Comparison of ENCODE assay signal across 12 cellular contexts in the genomic region with DNA sequence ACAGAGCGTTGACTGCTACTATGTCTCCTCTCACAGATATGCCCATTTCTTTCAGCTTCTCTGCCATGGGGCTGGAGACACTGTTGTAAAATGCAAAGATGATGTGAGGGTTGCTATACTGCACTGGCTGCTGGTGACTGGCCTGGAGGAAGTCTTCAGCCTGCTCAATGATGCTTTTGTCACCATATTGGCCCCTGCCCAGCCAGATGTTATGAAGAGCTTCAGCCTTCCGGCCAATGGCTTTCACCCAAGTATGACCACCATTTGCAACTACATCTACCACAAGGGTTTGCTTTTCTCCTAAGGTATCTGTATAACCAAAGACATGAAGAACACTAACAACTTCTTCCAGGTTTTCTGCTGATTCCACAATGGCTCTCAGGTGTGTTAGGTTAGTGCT. TPM values are rescaled to one million over a fixed set of nuclear protein-coding genes. Genes with fewer than 3 reads are reported as not detected.
A peak's percentile ranks its signal among the peaks of the same experiment; 100 is the strongest.
DNase-seq lines count a peak whose midpoint lies in the region; ATAC-seq, FAIRE-seq and TF ChIP-seq lines count a peak whose summit lies in the region.
"Had no signal": no experiment of that assay in that cellular context is flagged by ENCODE, and none has a peak within 500 bp of the region (broad histone marks: within the 10 kb centered on the region; RNA-seq: fewer than 3 reads in every experiment).

No MANE protein-coding gene starts in this region.

- H2AK5ac ChIP-seq in IMR-90 (ENCODE audit: low read depth, low read length): no peak overlapping the region; the same call in 1 of the 2 replicates

- DNase-seq in IMR-90 (no peak), GM12878 (ENCODE audit: low read depth, low spot score) (no peak), foreskin fibroblast (no peak), G401 (ENCODE audit: low spot score) (no peak), H7 (no peak), GM10266 (ENCODE audit: extremely low spot score) (no peak)
- no peak for DNase-seq in naive thymus-derived CD8-positive, alpha-beta T cell
- DNase-seq: activated naive CD4-positive, alpha-beta T cell treated with anti-CD3 and anti-CD28 coated beads for 36 hours; NCI-H446 treated with DMSO at 0.1 percent for 48 hours; SIG-M5 had no signal

- H3K9ac ChIP-seq in BLaER1 treated with 17β-estradiol and CSF1 and Interleukin-3, amounts not matched to agents 10 nM and 100 nM: no peak overlapping the region; a peak in 1 of 22 replicates
- H3K9ac ChIP-seq in IMR-90 (ENCODE audit: low read depth, low read length): no peak overlapping the region
- H3K9ac ChIP-seq in GM12878 (ENCODE audit: control insufficient read depth, insufficient read depth, low read length): no peak overlapping the region

- RAD21 ChIA-PET in GM12878 (lab: Charles Lee; ENCODE audit: unreplicated experiment): interaction anchor here (0.7 to 1.2 kb wide), 4 partner anchors 14 to 672 kb away, joined by 3 to 6 read pairs (median 4); partner anchors contain the start of genes MRPL32, PSMA2 and STK17A

- H3K56ac ChIP-seq in IMR-90 (ENCODE audit: extremely low read depth, insufficient read depth, low read length): no peak overlapping the region

- peak overlapping the region in 1 of 10 experiments; percentile 88; a peak in 1 of 20 replicates for H3K4me3 ChIP-seq in BLaER1 treated with 17β-estradiol and CSF1 and Interleukin-3, amounts not matched to agents 10 nM and 100 nM
- H3K4me3 ChIP-seq in IMR-90 (ENCODE audit: insufficient read depth, low read depth, low read length) (no peak overlapping the region), GM12878 (no peak overlapping the region), foreskin fibroblast (ENCODE audit: low read depth in 1 of 2, low read length in 2 of 2) (peak overlapping the region in 1 of 2 donors; percentile 85), H7 (ENCODE audit: insufficient read depth, low read depth, low read length) (no peak overlapping the region)

- no peak overlapping the region for H3K18ac ChIP-seq in IMR-90 (ENCODE audit: low read depth, low read length)

- TF ChIP-seq POLR2A in IMR-90 (IDR thresholded peaks at IDR 0.05; ENCODE audit: low read depth, low read length): no peak
- no peak for TF ChIP-seq POLR2A in GM12878 (IDR thresholded peaks at IDR 0.05; ENCODE audit: low read depth, low read length)

- H2BK5ac ChIP-seq in IMR-90 (ENCODE audit: low read depth, low read length, poor library complexity, severe bottlenecking): no peak overlapping the region

- no peaks in the 10 kb centered on the region for H3K27me3 ChIP-seq in BLaER1 treated with 17β-estradiol and CSF1 and Interleukin-3, amounts not matched to agents 10 nM and 100 nM
- H3K27me3 ChIP-seq in IMR-90 (ENCODE audit: control insufficient read depth, insufficient read depth, low read length) (no peaks in the 10 kb centered on the region), GM12878 (replicated peaks in 1 of 2; ENCODE audit: control insufficient read depth in 2 of 2, insufficient read depth in 2 of 2, low read length in 1 of 2) (no peaks in the 10 kb centered on the region), H7 (ENCODE audit: control insufficient read depth, insufficient read depth, low read length) (no peaks in the 10 kb centered on the region)

- no peak for ATAC-seq in IMR-90 (ENCODE audit: low read depth)
- no peak for ATAC-seq in GM12878
- ATAC-seq in naive thymus-derived CD8-positive, alpha-beta T cell: no peak
- ATAC-seq: activated CD4-positive, CD25-positive, alpha-beta regulatory T cell treated with anti-CD3 and anti-CD28 coated beads, Interleukin-2, amount 50 U/mL, for 24 hours had no signal

- peak overlapping the region in 1 of 2 experiments; percentile 36; a peak in 1 of 4 replicates for H4K8ac ChIP-seq in IMR-90 (ENCODE audit: low read depth in 2 of 2, low read length in 2 of 2)

- H3K23ac ChIP-seq in IMR-90 (ENCODE audit: low read depth, low read length): 0 out of 2 replicates have a peak overlapping the region, but pooled peaks have one; percentile 54

- FAIRE-seq in GM12878 (lab: Jason Lieb, UNC): no peak

- peaks cover 16 to 20% of the 10 kb centered on the region in 2 experiments for H3K79me1 ChIP-seq in IMR-90 (ENCODE audit: low read depth in 1 of 2, low read length in 2 of 2)

- H3K4me1 ChIP-seq in BLaER1 treated with 17β-estradiol and CSF1 and Interleukin-3, amounts not matched to agents 10 nM and 100 nM: peaks cover 14 to 44% (median 29%) of the 10 kb centered on the region in 10 experiments; a peak in 19 of 20 replicates
- H3K4me1 ChIP-seq in IMR-90 (ENCODE audit: control insufficient read depth, insufficient read depth, low read length): peaks cover 4% of the 10 kb centered on the region
- peaks cover 15% of the 10 kb centered on the region for H3K4me1 ChIP-seq in GM12878 (ENCODE audit: control insufficient read depth, insufficient read depth, low read length)

- H3K4me2 ChIP-seq in BLaER1 treated with 17β-estradiol and CSF1 and Interleukin-3, amounts not matched to agents 10 nM and 100 nM: peak overlapping the region; percentile 76 to 93 (median 89); a peak in 21 of 22 replicates
- H3K4me2 ChIP-seq in IMR-90 (ENCODE audit: low read depth, low read length) (no peak overlapping the region), GM12878 (ENCODE audit: control insufficient read depth, insufficient read depth) (peak overlapping the region; percentile 89)

- POLR2A ChIA-PET in IMR-90 (lab: Charles Lee; ENCODE audit: unreplicated experiment): no interaction called here
- POLR2A ChIA-PET in GM12878 (lab: Charles Lee): interaction anchor here (0.6 to 0.9 kb wide), 2 partner anchors 22 to 932 kb away, joined by 3 to 4 read pairs; partner anchors contain the start of genes MRPL32 and PSMA2
- POLR2A ChIA-PET in naive thymus-derived CD8-positive, alpha-beta T cell (lab: Charles Lee): interaction anchor here (1.7 to 3.3 kb wide), 2 partner anchors 22 kb away, joined by 6 to 10 read pairs; partner anchors contain the start of genes MRPL32 and PSMA2

- no peak overlapping the region for H4K91ac ChIP-seq in IMR-90 (ENCODE audit: insufficient read depth, low read depth, low read length)

- peaks cover 11% of the 10 kb centered on the region; the same call in 1 of the 2 replicates for H3K9me1 ChIP-seq in IMR-90 (ENCODE audit: insufficient read depth, low read length)

- TF ChIP-seq CTCF in IMR-90 (conservative IDR thresholded peaks at IDR 0.05; ENCODE audit: low read depth, low read length) (no peak), GM12878 (IDR thresholded peaks at IDR 0.05 in 2 of 3, conservative IDR thresholded peaks at IDR 0.05 in 1 of 3; ENCODE audit: control insufficient read depth in 2 of 3, extremely low read depth in 1 of 3, insufficient read depth in 1 of 3, low read depth in 3 of 3, low read length in 3 of 3) (no peak), foreskin fibroblast (IDR thresholded peaks at IDR 0.05; ENCODE audit: low read depth, low read length) (no peak), GM10266 (IDR thresholded peaks at IDR 0.05; ENCODE audit: control insufficient read depth, insufficient read depth, low read depth, missing control alignments) (no peak)

- H3K9me3 Mint-ChIP-seq in naive thymus-derived CD8-positive, alpha-beta T cell: no peaks in the 10 kb centered on the region
- H3K9me3 Mint-ChIP-seq: activated naive CD4-positive, alpha-beta T cell treated with anti-CD3 and anti-CD28 coated beads for 36 hours had no signal

- H3K14ac ChIP-seq in IMR-90 (replicated peaks; ENCODE audit: low read depth, low read length): no peak overlapping the region

- SMC1A ChIA-PET in GM12878 (lab: Charles Lee; ENCODE audit: uncharacterized antibody, unreplicated experiment): interaction anchor here (1.3 to 2.5 kb wide), 6 partner anchors 13 to 969 kb away, joined by 3 to 8 read pairs (median 5); partner anchors contain the start of genes MRPL32 and PSMA2

- intact Hi-C loops in IMR-90 (cut with micrococcal nuclease) (no loop called here), GM12878 (cut with micrococcal nuclease; ENCODE audit: unreplicated experiment) (no loop called here)

- peaks cover 0 to 22% (median 12%) of the 10 kb centered on the region in 11 experiments; a peak in 15 of 22 replicates for H3K36me3 ChIP-seq in BLaER1 treated with 17β-estradiol and CSF1 and Interleukin-3, amounts not matched to agents 10 nM and 100 nM
- peaks cover 3% of the 10 kb centered on the region for H3K36me3 ChIP-seq in IMR-90 (ENCODE audit: control insufficient read depth, insufficient read depth, low read length)
- no peaks in the 10 kb centered on the region; a peak in 1 of 4 replicates for H3K36me3 ChIP-seq in GM12878 (ENCODE audit: control insufficient read depth in 2 of 2, insufficient read depth in 2 of 2, low read length in 1 of 2)
- no peaks in the 10 kb centered on the region; the same call in 1 of the 2 replicates for H3K36me3 ChIP-seq in H7 (replicated peaks; ENCODE audit: control insufficient read depth, insufficient read depth, low read length)

- no peak overlapping the region for H2BK120ac ChIP-seq in IMR-90 (ENCODE audit: low read depth, low read length)

- peak overlapping the region in 6 of 10 donors; percentile 11 to 94 (median 39) for H3K27ac Mint-ChIP-seq in naive thymus-derived CD8-positive, alpha-beta T cell
- H3K27ac Mint-ChIP-seq: activated naive CD4-positive, alpha-beta T cell treated with anti-CD3 and anti-CD28 coated beads for 36 hours had no signal

- TF ChIP-seq EP300 in GM12878 (IDR thresholded peaks at IDR 0.05; ENCODE audit: borderline replicate concordance in 1 of 2, control insufficient read depth in 1 of 2, low read depth in 2 of 2, low read length in 2 of 2): no peak

- H3K27me3 Mint-ChIP-seq in naive thymus-derived CD8-positive, alpha-beta T cell: no peaks in the 10 kb centered on the region

- peak overlapping the region in 9 of 10 donors; percentile 14 to 96 (median 92) for H3K4me3 Mint-ChIP-seq in naive thymus-derived CD8-positive, alpha-beta T cell

- 100% methylated on average over 1 of the region's 2 CpGs; no CpG with 5 or more reads in 1 of the 2 experiments for WGBS in IMR-90 (ENCODE audit: extremely low coverage in 2 of 2, insufficient read length in 1 of 2), 2 experiments
- WGBS in GM12878 (ENCODE audit: insufficient coverage, insufficient replicate concordance, low lambda C conversion rate, missing lambda C conversion rate): 98% methylated on average over 2 of the region's 2 CpGs

- no peaks in the 10 kb centered on the region for H3K9me3 ChIP-seq in BLaER1 treated with 17β-estradiol and CSF1 and Interleukin-3, amounts not matched to agents 10 nM and 100 nM (replicated peaks in 1 of 11)
- H3K9me3 ChIP-seq in IMR-90 (ENCODE audit: control insufficient read depth, insufficient read depth, low read length): no peaks in the 10 kb centered on the region
- H3K9me3 ChIP-seq in GM12878 (replicated peaks; ENCODE audit: control insufficient read depth, insufficient read depth, low read length): no peaks in the 10 kb centered on the region

- peaks cover 0 to under 1% (median 0%) of the 10 kb centered on the region in 11 experiments; a peak in 1 of 22 replicates for H4K20me1 ChIP-seq in BLaER1 treated with 17β-estradiol and CSF1 and Interleukin-3, amounts not matched to agents 10 nM and 100 nM
- no peaks in the 10 kb centered on the region; the same call in 1 of the 2 replicates for H4K20me1 ChIP-seq in IMR-90 (ENCODE audit: insufficient read depth, low read length)
- H4K20me1 ChIP-seq in GM12878 (ENCODE audit: control insufficient read depth, insufficient read depth): no peaks in the 10 kb centered on the region

- no peak overlapping the region for H3K4ac ChIP-seq in IMR-90 (ENCODE audit: low read depth, low read length)

- dilution Hi-C loops in IMR-90 (cut with HindIII; ENCODE audit: low sequenced_read_pairs, unreplicated experiment): no loop called here

- CTCF ChIA-PET in IMR-90 (lab: Yijun Ruan, JAX) (interaction anchor here (1.0 kb wide), 1 partner anchor 18 kb away, joined by 3 read pairs; no protein-coding TSS in a partner anchor), GM12878 (lab: Yijun Ruan, JAX) (interaction anchor here (0.6 to 2.2 kb wide), 5 partner anchors 23 to 351 kb away, joined by 3 to 6 read pairs (median 3); no protein-coding TSS in a partner anchor)

- no peak overlapping the region for H3K27ac ChIP-seq in BLaER1 treated with 17β-estradiol and CSF1 and Interleukin-3, amounts not matched to agents 10 nM and 100 nM
- no peak overlapping the region for H3K27ac ChIP-seq in IMR-90 (ENCODE audit: insufficient read depth, low read length)
- no peak overlapping the region for H3K27ac ChIP-seq in GM12878 (ENCODE audit: control insufficient read depth, insufficient read depth)

- H2BK15ac ChIP-seq in IMR-90 (ENCODE audit: low read depth, low read length): no peak overlapping the region

- no peak overlapping the region for H2BK20ac ChIP-seq in IMR-90 (ENCODE audit: low read depth, low read length)

- no peak overlapping the region for H4K5ac ChIP-seq in IMR-90 (ENCODE audit: low read depth, low read length)

- H3K4me1 Mint-ChIP-seq in naive thymus-derived CD8-positive, alpha-beta T cell: peaks cover 37 to 73% (median 57%) of the 10 kb centered on the region in 4 donors

- BruUV-seq in IMR-90 (replicated peaks; lab: Mats Ljungman, UMichigan) (no TSS peak), GM12878 (replicated peaks; lab: Mats Ljungman, UMichigan) (no TSS peak)

- H2AFZ ChIP-seq in IMR-90 (replicated peaks; ENCODE audit: low read length, poor library complexity) (no peak overlapping the region), GM12878 (ENCODE audit: control insufficient read depth, low read depth, low read length) (no peak overlapping the region)

- TF ChIP-seq RAD21 in IMR-90 (IDR thresholded peaks at IDR 0.05; ENCODE audit: low read length) (no peak), GM12878 (IDR thresholded peaks at IDR 0.05; ENCODE audit: insufficient read depth, low read depth, low read length) (no peak)

- peaks cover 2% of the 10 kb centered on the region; the same call in 1 of the 2 replicates for H3K79me2 ChIP-seq in GM12878 (ENCODE audit: control insufficient read depth, insufficient read depth, low read length)

- in situ Hi-C loops in IMR-90 (cut with MboI; ENCODE audit: low sequenced_read_pairs): no loop called here
- in situ Hi-C loops in GM12878 (cut with MboI): no loop called here
- in situ Hi-C loops in G401 (cut with HindIII; ENCODE audit: low sequenced_read_pairs): no loop called here

- no peak overlapping the region for H2AK9ac ChIP-seq in IMR-90 (replicated peaks; ENCODE audit: low read depth, low read length, poor library complexity)

- peaks cover 0 to 3% (median 2%) of the 10 kb centered on the region in 3 donors for H3K36me3 Mint-ChIP-seq in naive thymus-derived CD8-positive, alpha-beta T cell

RNA-seq across cellular contexts. Expression of gene C7orf25, which starts 1.6 kb away (rescaled TPM):
- total RNA-seq in IMR-90 (2012; rRNA removed) (6.1 and 8.9 TPM in 2 replicates), GM12878 (2014; rRNA removed) (1.4 and 3.5 TPM in 2 replicates), GM12878 (2014; rRNA removed; fragmentation: Illumina TruSeq; extraction: Trizol) (1.9 and 2.2 TPM in 2 replicates), GM12878 (2021) (3.2 and 3.6 TPM in 2 replicates)
- polyA plus RNA-seq in IMR-90 (2012; rRNA removed) (3.2 and 4.5 TPM in 2 replicates), GM12878 (2011; rRNA removed) (1.0 and 2.0 TPM in 2 replicates), GM12878 (2014; fragmentation: Illumina TruSeq; extraction: Trizol) (0.98 and 2.0 TPM in 2 replicates), GM12878 (2014; fragmentation: Nextera tagmentation; extraction: Ambion mirVana) (1 to 10 TPM in 1 of 2 experiments, under 1 TPM in 1; 0.68 to 1.3 TPM), GM12878 (2014; rRNA removed) (0.63 and 2.6 TPM in 2 replicates), GM12878 (2016; fragmentation: Nextera tagmentation; extraction: Ambion mirVana) (1 to 10 TPM; 2.0 to 2.7 TPM)
- 1.8 and 3.0 TPM in 2 replicates for polyA plus RNA-seq in IMR-90 (2012; cell fraction: cytosol; rRNA removed)
- 0.65 and 1.7 TPM in 2 replicates for polyA plus RNA-seq in IMR-90 (2012; cell fraction: nucleus; rRNA removed; ENCODE audit: low replicate concordance)
- total RNA-seq in GM12878 (2013; cell fraction: nucleolus; rRNA removed): 17.2 and 18.2 TPM in 2 replicates
- polyA plus RNA-seq in GM12878 (2011; ENCODE audit: low read depth): 0.49 TPM
- 0.55 and 0.87 TPM in 2 replicates for polyA plus RNA-seq in GM12878 (2011; cell fraction: cytosol; rRNA removed)
- polyA plus RNA-seq in GM12878 (2011; cell fraction: nucleus; rRNA removed): 2.5 and 3.0 TPM in 2 replicates
- polyA plus RNA-seq in GM12878 (2012): 1.1 and 1.3 TPM in 2 replicates
- polyA minus RNA-seq in GM12878 (2011; rRNA and poly(A)+ RNA removed): 1.2 and 2.1 TPM in 2 replicates
- 1.3 TPM in 1 of 2 replicates, not detected in the other for polyA minus RNA-seq in GM12878 (2011; cell fraction: cytosol; rRNA and poly(A)+ RNA removed)
- polyA minus RNA-seq in GM12878 (2011; cell fraction: nucleus; rRNA and poly(A)+ RNA removed): 5.7 and 9.2 TPM in 2 replicates
- total RNA-seq in naive thymus-derived CD8-positive, alpha-beta T cell: 1 to 10 TPM; 7.9 to 8.0 TPM
- 1 to 10 TPM; 1.9 to 3.3 (median 3.0) TPM for polyA plus RNA-seq in naive thymus-derived CD8-positive, alpha-beta T cell
- 1.5 and 7.0 TPM in 2 replicates for total RNA-seq in G401 (2014; rRNA removed; shearing (Covaris generic))
- total RNA-seq in H7 (2014; rRNA removed; shearing (Covaris generic)): 3.0 and 5.4 TPM in 2 replicates

RNA-seq across cellular contexts. Expression of gene PSMA2, which starts 21.7 kb away (rescaled TPM):
- total RNA-seq in IMR-90 (2012; rRNA removed): 138 and 217 TPM in 2 replicates
- 98.8 and 106 TPM in 2 replicates for polyA plus RNA-seq in IMR-90 (2012; rRNA removed)
- 28.7 and 34.1 TPM in 2 replicates for polyA plus RNA-seq in IMR-90 (2012; cell fraction: cytosol; rRNA removed)
- 7.1 and 43.4 TPM in 2 replicates for polyA plus RNA-seq in IMR-90 (2012; cell fraction: nucleus; rRNA removed; ENCODE audit: low replicate concordance)
- total RNA-seq in GM12878 (2013; cell fraction: nucleolus; rRNA removed): 47.6 and 50.1 TPM in 2 replicates
- 129 and 142 TPM in 2 replicates for total RNA-seq in GM12878 (2014; rRNA removed)
- 192 and 195 TPM in 2 replicates for total RNA-seq in GM12878 (2014; rRNA removed; fragmentation: Illumina TruSeq; extraction: Trizol)
- 196 and 211 TPM in 2 replicates for total RNA-seq in GM12878 (2021)
- polyA plus RNA-seq in GM12878 (2011; ENCODE audit: low read depth): 203 TPM
- polyA plus RNA-seq in GM12878 (2011; rRNA removed): 438 and 659 TPM in 2 replicates
- 136 and 144 TPM in 2 replicates for polyA plus RNA-seq in GM12878 (2011; cell fraction: cytosol; rRNA removed)
- polyA plus RNA-seq in GM12878 (2011; cell fraction: nucleus; rRNA removed): 115 TPM in 2 replicates
- 212 and 255 TPM in 2 replicates for polyA plus RNA-seq in GM12878 (2012)
- 175 and 207 TPM in 2 replicates for polyA plus RNA-seq in GM12878 (2014; fragmentation: Illumina TruSeq; extraction: Trizol)
- polyA plus RNA-seq in GM12878 (2014; fragmentation: Nextera tagmentation; extraction: Ambion mirVana): 1,000 to 10,000 TPM; 1,068 to 1,223 TPM
- polyA plus RNA-seq in GM12878 (2014; rRNA removed): 133 and 170 TPM in 2 replicates
- polyA plus RNA-seq in GM12878 (2016; fragmentation: Nextera tagmentation; extraction: Ambion mirVana): 100 to 1,000 TPM; 779 to 813 TPM
- polyA minus RNA-seq in GM12878 (2011; rRNA and poly(A)+ RNA removed): 42.9 and 69.9 TPM in 2 replicates
- polyA minus RNA-seq in GM12878 (2011; cell fraction: cytosol; rRNA and poly(A)+ RNA removed): 29.3 and 37.7 TPM in 2 replicates
- polyA minus RNA-seq in GM12878 (2011; cell fraction: nucleus; rRNA and poly(A)+ RNA removed): 15.7 and 23.2 TPM in 2 replicates
- 10 to 100 TPM; 39.6 to 45.2 TPM for total RNA-seq in naive thymus-derived CD8-positive, alpha-beta T cell
- polyA plus RNA-seq in naive thymus-derived CD8-positive, alpha-beta T cell: 100 to 1,000 TPM; 199 to 265 (median 216) TPM
- 235 and 237 TPM in 2 replicates for total RNA-seq in G401 (2014; rRNA removed; shearing (Covaris generic))
- total RNA-seq in H7 (2014; rRNA removed; shearing (Covaris generic)): 185 and 190 TPM in 2 replicates

RNA-seq across cellular contexts. Expression of gene MRPL32, which starts 21.9 kb away (rescaled TPM):
- total RNA-seq in IMR-90 (2012; rRNA removed) (42.3 and 56.7 TPM in 2 replicates), GM12878 (2014; rRNA removed) (72.0 and 86.3 TPM in 2 replicates), GM12878 (2014; rRNA removed; fragmentation: Illumina TruSeq; extraction: Trizol) (99.7 and 107 TPM in 2 replicates), GM12878 (2021) (65.3 and 66.0 TPM in 2 replicates)
- polyA plus RNA-seq in IMR-90 (2012; rRNA removed) (66.6 and 75.3 TPM in 2 replicates), GM12878 (2011; rRNA removed) (101 and 156 TPM in 2 replicates), GM12878 (2014; fragmentation: Illumina TruSeq; extraction: Trizol) (106 and 111 TPM in 2 replicates), GM12878 (2014; fragmentation: Nextera tagmentation; extraction: Ambion mirVana) (100 to 1,000 TPM; 274 to 339 TPM), GM12878 (2014; rRNA removed) (98.9 and 112 TPM in 2 replicates), GM12878 (2016; fragmentation: Nextera tagmentation; extraction: Ambion mirVana) (100 to 1,000 TPM; 134 to 138 TPM)
- polyA plus RNA-seq in IMR-90 (2012; cell fraction: cytosol; rRNA removed): 15.1 and 18.6 TPM in 2 replicates
- polyA plus RNA-seq in IMR-90 (2012; cell fraction: nucleus; rRNA removed; ENCODE audit: low replicate concordance): 8.5 and 86.7 TPM in 2 replicates
- total RNA-seq in GM12878 (2013; cell fraction: nucleolus; rRNA removed): 69.7 and 72.4 TPM in 2 replicates
- polyA plus RNA-seq in GM12878 (2011; ENCODE audit: low read depth): 59.8 TPM
- polyA plus RNA-seq in GM12878 (2011; cell fraction: cytosol; rRNA removed): 66.7 and 70.1 TPM in 2 replicates
- 71.1 and 90.3 TPM in 2 replicates for polyA plus RNA-seq in GM12878 (2011; cell fraction: nucleus; rRNA removed)
- 58.1 and 60.1 TPM in 2 replicates for polyA plus RNA-seq in GM12878 (2012)
- 23.3 and 25.7 TPM in 2 replicates for polyA minus RNA-seq in GM12878 (2011; rRNA and poly(A)+ RNA removed)
- 9.1 and 17.3 TPM in 2 replicates for polyA minus RNA-seq in GM12878 (2011; cell fraction: cytosol; rRNA and poly(A)+ RNA removed)
- 14.1 and 14.6 TPM in 2 replicates for polyA minus RNA-seq in GM12878 (2011; cell fraction: nucleus; rRNA and poly(A)+ RNA removed)
- total RNA-seq in naive thymus-derived CD8-positive, alpha-beta T cell: 10 to 100 TPM; 55.1 to 59.2 TPM
- 10 to 100 TPM; 27.6 to 43.5 (median 30.7) TPM for polyA plus RNA-seq in naive thymus-derived CD8-positive, alpha-beta T cell
- total RNA-seq in G401 (2014; rRNA removed; shearing (Covaris generic)): 84.9 and 111 TPM in 2 replicates
- total RNA-seq in H7 (2014; rRNA removed; shearing (Covaris generic)): 89.8 and 95.0 TPM in 2 replicates
